ENCODE assay signal across 1 cellular context in the genomic region with DNA sequence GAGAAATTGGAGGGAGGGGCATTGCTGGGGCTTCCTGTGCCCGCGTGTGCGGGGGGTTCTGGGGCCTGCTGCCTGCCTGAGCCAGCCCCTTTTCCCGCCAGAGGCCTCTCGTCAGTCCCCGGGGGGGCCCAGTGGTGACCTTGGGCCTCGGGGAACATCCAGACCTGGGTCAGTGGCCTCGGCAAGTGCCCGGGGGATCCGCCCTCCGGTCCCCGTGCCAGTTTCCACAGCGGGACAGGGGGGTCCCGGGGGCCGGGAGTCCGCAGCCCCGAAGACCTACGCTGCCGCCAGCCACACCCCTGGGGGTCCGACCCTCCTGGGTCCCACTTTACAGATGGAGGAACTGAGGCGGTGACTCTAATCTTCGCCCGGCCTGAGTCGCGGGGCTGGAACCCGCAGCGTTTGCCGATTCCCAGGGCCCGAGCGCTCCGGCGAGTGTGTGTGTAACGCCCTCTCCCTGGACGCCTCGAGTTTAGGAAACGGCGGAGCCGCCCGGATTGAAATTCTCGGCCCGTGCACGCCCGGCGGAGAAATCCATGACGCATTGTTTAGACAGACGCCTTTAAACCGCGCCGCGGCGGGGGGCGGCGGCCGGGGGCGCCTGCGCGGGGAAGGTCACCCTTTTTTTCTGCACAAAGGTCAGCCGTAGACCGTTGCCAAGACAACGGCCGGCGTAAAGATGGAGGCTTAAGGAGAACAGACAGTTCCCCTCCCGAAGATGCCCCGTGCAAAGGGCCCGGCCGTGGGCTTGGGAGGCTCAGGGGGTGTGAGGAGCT.
TF ChIP-seq lines count a peak whose summit lies in the region.

No MANE protein-coding gene starts in this region.

TF ChIP-seq in HepG2, 621 proteins besides CTCF, POLR2A, EP300 and RAD21 (continued from another document and continues in another):
- TF ChIP-seq, protein P1, sequence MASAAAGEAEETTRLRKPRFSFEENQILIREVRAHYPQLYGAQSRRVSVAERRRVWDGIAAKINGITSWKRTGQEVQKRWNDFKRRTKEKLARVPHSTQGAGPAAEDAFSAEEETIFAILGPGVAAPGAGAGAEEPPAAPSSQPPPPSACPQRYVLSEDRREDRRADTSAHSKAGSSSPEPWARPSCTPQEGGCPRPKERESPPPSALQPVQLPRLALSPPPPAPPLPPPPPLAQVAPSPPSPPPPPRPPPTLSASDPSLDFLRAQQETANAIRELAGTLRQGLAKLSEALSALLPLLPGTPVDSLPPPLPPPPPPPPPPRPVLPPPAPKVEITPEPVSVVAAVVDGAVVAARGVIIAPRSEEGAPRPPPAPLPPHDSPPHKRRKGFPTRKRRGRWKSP (CRISPR knock-in tag; IDR thresholded peaks at IDR 0.05): no peak; the same call in 1 of the 2 replicates
- TF ChIP-seq, protein P2, sequence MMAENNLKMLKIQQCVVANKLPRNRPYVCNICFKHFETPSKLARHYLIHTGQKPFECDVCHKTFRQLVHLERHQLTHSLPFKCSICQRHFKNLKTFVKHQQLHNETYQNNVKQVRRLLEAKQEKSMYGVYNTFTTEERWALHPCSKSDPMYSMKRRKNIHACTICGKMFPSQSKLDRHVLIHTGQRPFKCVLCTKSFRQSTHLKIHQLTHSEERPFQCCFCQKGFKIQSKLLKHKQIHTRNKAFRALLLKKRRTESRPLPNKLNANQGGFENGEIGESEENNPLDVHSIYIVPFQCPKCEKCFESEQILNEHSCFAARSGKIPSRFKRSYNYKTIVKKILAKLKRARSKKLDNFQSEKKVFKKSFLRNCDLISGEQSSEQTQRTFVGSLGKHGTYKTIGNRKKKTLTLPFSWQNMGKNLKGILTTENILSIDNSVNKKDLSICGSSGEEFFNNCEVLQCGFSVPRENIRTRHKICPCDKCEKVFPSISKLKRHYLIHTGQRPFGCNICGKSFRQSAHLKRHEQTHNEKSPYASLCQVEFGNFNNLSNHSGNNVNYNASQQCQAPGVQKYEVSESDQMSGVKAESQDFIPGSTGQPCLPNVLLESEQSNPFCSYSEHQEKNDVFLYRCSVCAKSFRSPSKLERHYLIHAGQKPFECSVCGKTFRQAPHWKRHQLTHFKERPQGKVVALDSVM (CRISPR knock-in tag; IDR thresholded peaks at IDR 0.05): peak; percentile 63; the same call in 1 of the 2 replicates
- TF ChIP-seq ISL2 (CRISPR knock-in tag; IDR thresholded peaks at IDR 0.05) (peak; percentile 56; the same call in 1 of the 2 replicates), ZMYM2 (CRISPR knock-in tag; IDR thresholded peaks at IDR 0.05) (peak; percentile 67), SNAPC2 (CRISPR knock-in tag; IDR thresholded peaks at IDR 0.05) (no peak), SNAI1 (CRISPR knock-in tag; IDR thresholded peaks at IDR 0.05; ENCODE audit: borderline replicate concordance) (no peak), ZNF570 (CRISPR knock-in tag; IDR thresholded peaks at IDR 0.05; ENCODE audit: borderline replicate concordance) (no peak), ZKSCAN5 (CRISPR knock-in tag; IDR thresholded peaks at IDR 0.05) (no peak), CBX5 (CRISPR knock-in tag; IDR thresholded peaks at IDR 0.05; ENCODE audit: borderline replicate concordance) (no peak), NRL (CRISPR knock-in tag; IDR thresholded peaks at IDR 0.05; ENCODE audit: borderline replicate concordance) (peak; percentile 66; the same call in 1 of the 2 replicates), ZNF230 (CRISPR knock-in tag; IDR thresholded peaks at IDR 0.05) (no peak), CENPX (CRISPR knock-in tag; IDR thresholded peaks at IDR 0.05) (no peak), ZNF232 (CRISPR knock-in tag; IDR thresholded peaks at IDR 0.05; ENCODE audit: borderline replicate concordance) (no peak), ZNF451 (CRISPR knock-in tag; IDR thresholded peaks at IDR 0.05) (no peak), RXRB (CRISPR knock-in tag; IDR thresholded peaks at IDR 0.05; ENCODE audit: borderline replicate concordance) (peak; percentile 76), ZNF441 (CRISPR knock-in tag; IDR thresholded peaks at IDR 0.05; ENCODE audit: borderline replicate concordance) (0 out of 2 replicates have a peak, but pooled peaks have one; percentile 31), PAWR (CRISPR knock-in tag; IDR thresholded peaks at IDR 0.05; ENCODE audit: borderline replicate concordance) (no peak), ZNF382 (CRISPR knock-in tag; IDR thresholded peaks at IDR 0.05; ENCODE audit: borderline replicate concordance) (no peak), ZNF501 (CRISPR knock-in tag; IDR thresholded peaks at IDR 0.05) (peak; percentile 52), ZNF552 (CRISPR knock-in tag; IDR thresholded peaks at IDR 0.05; ENCODE audit: borderline replicate concordance) (peak; percentile 39; the same call in 1 of the 2 replicates), KLF12 (CRISPR knock-in tag; IDR thresholded peaks at IDR 0.05; ENCODE audit: borderline replicate concordance) (peak; percentile 72; the same call in 1 of the 2 replicates), SRY (CRISPR knock-in tag; IDR thresholded peaks at IDR 0.05) (no peak; the same call in 1 of the 2 replicates), HDAC6 (IDR thresholded peaks at IDR 0.05; ENCODE audit: low read depth, low read length) (no peak), NR2F2 (IDR thresholded peaks at IDR 0.05; ENCODE audit: borderline replicate concordance, low read depth) (no peak), DR1 (CRISPR knock-in tag; IDR thresholded peaks at IDR 0.05) (no peak), ZNF841 (CRISPR knock-in tag; IDR thresholded peaks at IDR 0.05; ENCODE audit: borderline replicate concordance) (no peak), ZNF333 (CRISPR knock-in tag; IDR thresholded peaks at IDR 0.05; ENCODE audit: borderline replicate concordance) (no peak)
- TF ChIP-seq, protein P3, sequence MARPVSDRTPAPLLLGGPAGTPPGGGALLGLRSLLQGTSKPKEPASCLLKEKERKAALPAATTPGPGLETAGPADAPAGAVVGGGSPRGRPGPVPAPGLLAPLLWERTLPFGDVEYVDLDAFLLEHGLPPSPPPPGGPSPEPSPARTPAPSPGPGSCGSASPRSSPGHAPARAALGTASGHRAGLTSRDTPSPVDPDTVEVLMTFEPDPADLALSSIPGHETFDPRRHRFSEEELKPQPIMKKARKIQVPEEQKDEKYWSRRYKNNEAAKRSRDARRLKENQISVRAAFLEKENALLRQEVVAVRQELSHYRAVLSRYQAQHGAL (CRISPR knock-in tag; IDR thresholded peaks at IDR 0.05; ENCODE audit: not compliant biosample characterization): peak; percentile 21
- TF ChIP-seq, protein P4, sequence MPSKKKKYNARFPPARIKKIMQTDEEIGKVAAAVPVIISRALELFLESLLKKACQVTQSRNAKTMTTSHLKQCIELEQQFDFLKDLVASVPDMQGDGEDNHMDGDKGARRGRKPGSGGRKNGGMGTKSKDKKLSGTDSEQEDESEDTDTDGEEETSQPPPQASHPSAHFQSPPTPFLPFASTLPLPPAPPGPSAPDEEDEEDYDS (CRISPR knock-in tag; IDR thresholded peaks at IDR 0.05): 0 out of 2 replicates have a peak, but pooled peaks have one; percentile 22
- TF ChIP-seq, protein P5, sequence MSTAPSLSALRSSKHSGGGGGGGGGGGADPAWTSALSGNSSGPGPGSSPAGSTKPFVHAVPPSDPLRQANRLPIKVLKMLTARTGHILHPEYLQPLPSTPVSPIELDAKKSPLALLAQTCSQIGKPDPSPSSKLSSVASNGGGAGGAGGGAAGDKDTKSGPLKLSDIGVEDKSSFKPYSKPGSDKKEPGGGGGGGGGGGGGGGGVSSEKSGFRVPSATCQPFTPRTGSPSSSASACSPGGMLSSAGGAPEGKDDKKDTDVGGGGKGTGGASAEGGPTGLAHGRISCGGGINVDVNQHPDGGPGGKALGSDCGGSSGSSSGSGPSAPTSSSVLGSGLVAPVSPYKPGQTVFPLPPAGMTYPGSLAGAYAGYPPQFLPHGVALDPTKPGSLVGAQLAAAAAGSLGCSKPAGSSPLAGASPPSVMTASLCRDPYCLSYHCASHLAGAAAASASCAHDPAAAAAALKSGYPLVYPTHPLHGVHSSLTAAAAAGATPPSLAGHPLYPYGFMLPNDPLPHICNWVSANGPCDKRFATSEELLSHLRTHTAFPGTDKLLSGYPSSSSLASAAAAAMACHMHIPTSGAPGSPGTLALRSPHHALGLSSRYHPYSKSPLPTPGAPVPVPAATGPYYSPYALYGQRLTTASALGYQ (CRISPR knock-in tag; IDR thresholded peaks at IDR 0.05): 0 out of 2 replicates have a peak, but pooled peaks have one; percentile 50
- TF ChIP-seq, protein P6, sequence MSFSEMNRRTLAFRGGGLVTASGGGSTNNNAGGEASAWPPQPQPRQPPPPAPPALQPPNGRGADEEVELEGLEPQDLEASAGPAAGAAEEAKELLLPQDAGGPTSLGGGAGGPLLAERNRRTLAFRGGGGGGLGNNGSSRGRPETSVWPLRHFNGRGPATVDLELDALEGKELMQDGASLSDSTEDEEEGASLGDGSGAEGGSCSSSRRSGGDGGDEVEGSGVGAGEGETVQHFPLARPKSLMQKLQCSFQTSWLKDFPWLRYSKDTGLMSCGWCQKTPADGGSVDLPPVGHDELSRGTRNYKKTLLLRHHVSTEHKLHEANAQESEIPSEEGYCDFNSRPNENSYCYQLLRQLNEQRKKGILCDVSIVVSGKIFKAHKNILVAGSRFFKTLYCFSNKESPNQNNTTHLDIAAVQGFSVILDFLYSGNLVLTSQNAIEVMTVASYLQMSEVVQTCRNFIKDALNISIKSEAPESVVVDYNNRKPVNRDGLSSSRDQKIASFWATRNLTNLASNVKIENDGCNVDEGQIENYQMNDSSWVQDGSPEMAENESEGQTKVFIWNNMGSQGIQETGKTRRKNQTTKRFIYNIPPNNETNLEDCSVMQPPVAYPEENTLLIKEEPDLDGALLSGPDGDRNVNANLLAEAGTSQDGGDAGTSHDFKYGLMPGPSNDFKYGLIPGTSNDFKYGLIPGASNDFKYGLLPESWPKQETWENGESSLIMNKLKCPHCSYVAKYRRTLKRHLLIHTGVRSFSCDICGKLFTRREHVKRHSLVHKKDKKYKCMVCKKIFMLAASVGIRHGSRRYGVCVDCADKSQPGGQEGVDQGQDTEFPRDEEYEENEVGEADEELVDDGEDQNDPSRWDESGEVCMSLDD (CRISPR knock-in tag; IDR thresholded peaks at IDR 0.05; ENCODE audit: borderline replicate concordance): peak; percentile 65; the same call in 1 of the 2 replicates
- TF ChIP-seq, protein P7, sequence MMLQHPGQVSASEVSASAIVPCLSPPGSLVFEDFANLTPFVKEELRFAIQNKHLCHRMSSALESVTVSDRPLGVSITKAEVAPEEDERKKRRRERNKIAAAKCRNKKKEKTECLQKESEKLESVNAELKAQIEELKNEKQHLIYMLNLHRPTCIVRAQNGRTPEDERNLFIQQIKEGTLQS (CRISPR knock-in tag; IDR thresholded peaks at IDR 0.05): 0 out of 2 replicates have a peak, but pooled peaks have one; percentile 52
- TF ChIP-seq, protein P8, sequence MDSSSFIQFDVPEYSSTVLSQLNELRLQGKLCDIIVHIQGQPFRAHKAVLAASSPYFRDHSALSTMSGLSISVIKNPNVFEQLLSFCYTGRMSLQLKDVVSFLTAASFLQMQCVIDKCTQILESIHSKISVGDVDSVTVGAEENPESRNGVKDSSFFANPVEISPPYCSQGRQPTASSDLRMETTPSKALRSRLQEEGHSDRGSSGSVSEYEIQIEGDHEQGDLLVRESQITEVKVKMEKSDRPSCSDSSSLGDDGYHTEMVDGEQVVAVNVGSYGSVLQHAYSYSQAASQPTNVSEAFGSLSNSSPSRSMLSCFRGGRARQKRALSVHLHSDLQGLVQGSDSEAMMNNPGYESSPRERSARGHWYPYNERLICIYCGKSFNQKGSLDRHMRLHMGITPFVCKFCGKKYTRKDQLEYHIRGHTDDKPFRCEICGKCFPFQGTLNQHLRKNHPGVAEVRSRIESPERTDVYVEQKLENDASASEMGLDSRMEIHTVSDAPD (CRISPR knock-in tag; IDR thresholded peaks at IDR 0.05): no peak
- TF ChIP-seq, protein P9, sequence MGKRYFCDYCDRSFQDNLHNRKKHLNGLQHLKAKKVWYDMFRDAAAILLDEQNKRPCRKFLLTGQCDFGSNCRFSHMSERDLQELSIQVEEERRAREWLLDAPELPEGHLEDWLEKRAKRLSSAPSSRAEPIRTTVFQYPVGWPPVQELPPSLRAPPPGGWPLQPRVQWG (CRISPR knock-in tag; IDR thresholded peaks at IDR 0.05; ENCODE audit: borderline replicate concordance, low read depth): no peak
- TF ChIP-seq, protein P10, sequence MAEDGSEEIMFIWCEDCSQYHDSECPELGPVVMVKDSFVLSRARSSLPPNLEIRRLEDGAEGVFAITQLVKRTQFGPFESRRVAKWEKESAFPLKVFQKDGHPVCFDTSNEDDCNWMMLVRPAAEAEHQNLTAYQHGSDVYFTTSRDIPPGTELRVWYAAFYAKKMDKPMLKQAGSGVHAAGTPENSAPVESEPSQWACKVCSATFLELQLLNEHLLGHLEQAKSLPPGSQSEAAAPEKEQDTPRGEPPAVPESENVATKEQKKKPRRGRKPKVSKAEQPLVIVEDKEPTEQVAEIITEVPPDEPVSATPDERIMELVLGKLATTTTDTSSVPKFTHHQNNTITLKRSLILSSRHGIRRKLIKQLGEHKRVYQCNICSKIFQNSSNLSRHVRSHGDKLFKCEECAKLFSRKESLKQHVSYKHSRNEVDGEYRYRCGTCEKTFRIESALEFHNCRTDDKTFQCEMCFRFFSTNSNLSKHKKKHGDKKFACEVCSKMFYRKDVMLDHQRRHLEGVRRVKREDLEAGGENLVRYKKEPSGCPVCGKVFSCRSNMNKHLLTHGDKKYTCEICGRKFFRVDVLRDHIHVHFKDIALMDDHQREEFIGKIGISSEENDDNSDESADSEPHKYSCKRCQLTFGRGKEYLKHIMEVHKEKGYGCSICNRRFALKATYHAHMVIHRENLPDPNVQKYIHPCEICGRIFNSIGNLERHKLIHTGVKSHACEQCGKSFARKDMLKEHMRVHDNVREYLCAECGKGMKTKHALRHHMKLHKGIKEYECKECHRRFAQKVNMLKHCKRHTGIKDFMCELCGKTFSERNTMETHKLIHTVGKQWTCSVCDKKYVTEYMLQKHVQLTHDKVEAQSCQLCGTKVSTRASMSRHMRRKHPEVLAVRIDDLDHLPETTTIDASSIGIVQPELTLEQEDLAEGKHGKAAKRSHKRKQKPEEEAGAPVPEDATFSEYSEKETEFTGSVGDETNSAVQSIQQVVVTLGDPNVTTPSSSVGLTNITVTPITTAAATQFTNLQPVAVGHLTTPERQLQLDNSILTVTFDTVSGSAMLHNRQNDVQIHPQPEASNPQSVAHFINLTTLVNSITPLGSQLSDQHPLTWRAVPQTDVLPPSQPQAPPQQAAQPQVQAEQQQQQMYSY (CRISPR knock-in tag; IDR thresholded peaks at IDR 0.05): no peak; the same call in 1 of the 2 replicates
- TF ChIP-seq, protein P11, sequence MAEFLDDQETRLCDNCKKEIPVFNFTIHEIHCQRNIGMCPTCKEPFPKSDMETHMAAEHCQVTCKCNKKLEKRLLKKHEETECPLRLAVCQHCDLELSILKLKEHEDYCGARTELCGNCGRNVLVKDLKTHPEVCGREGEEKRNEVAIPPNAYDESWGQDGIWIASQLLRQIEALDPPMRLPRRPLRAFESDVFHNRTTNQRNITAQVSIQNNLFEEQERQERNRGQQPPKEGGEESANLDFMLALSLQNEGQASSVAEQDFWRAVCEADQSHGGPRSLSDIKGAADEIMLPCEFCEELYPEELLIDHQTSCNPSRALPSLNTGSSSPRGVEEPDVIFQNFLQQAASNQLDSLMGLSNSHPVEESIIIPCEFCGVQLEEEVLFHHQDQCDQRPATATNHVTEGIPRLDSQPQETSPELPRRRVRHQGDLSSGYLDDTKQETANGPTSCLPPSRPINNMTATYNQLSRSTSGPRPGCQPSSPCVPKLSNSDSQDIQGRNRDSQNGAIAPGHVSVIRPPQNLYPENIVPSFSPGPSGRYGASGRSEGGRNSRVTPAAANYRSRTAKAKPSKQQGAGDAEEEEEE (CRISPR knock-in tag; IDR thresholded peaks at IDR 0.05; ENCODE audit: borderline replicate concordance): no peak
